Comparison of ENCODE assay signal across 18 cellular contexts in genomic region chr12:128474916-128475315, GRCh38.
A peak's percentile ranks its signal among the peaks of the same experiment; 100 is the strongest.
DNase-seq lines count a peak whose midpoint lies in the region; ATAC-seq, FAIRE-seq and TF ChIP-seq lines count a peak whose summit lies in the region.
"Had no signal": no experiment of that assay in that cellular context is flagged by ENCODE, and none has a peak within 500 bp of the region (broad histone marks: within the 10 kb centered on the region; RNA-seq: fewer than 3 reads in every experiment).

No MANE protein-coding gene starts in this region.

- peak; percentile 30 for DNase-seq in right atrium auricular region (ENCODE audit: low spot score)
- no peak for DNase-seq in heart right ventricle
- peak in 1 of 2 experiments; percentile 9 for DNase-seq in H1 (ENCODE audit: low read depth in 1 of 2, low spot score in 2 of 2)
- DNase-seq in islet precursor cell: peak; percentile 43
- DNase-seq in NCI-H82 treated with DMSO at 0.1 percent for 48 hours (lab: John Stamatoyannopoulos, UW; ENCODE audit: unreplicated experiment): no peak
- no peak for DNase-seq in NCI-H748 (lab: John Stamatoyannopoulos, UW; ENCODE audit: unreplicated experiment)
- DNase-seq in activated T-cell treated with anti-CD3 and anti-CD28 coated beads for 4 hours: no peak
- DNase-seq: AML-193; CD4-positive, alpha-beta T cell; DMS153; DMS79; HFFc6 had no signal

- no peak overlapping the region for H3K23ac ChIP-seq in H1 (ENCODE audit: insufficient read length)

- POLR2A ChIA-PET in H1 (lab: Charles Lee; ENCODE audit: partially characterized antibody): no interaction called here

- H3K4me3 ChIP-seq in right atrium auricular region: no peak overlapping the region
- no peak overlapping the region for H3K4me3 ChIP-seq in heart right ventricle
- no peak overlapping the region for H3K4me3 ChIP-seq in H1 (ENCODE audit: extremely low read depth in 1 of 4, insufficient read depth in 2 of 4, low read depth in 3 of 4, low read length in 4 of 4)
- H3K4me3 ChIP-seq: A549, GM12878 had no signal

- no peak overlapping the region for H2BK20ac ChIP-seq in H1 (ENCODE audit: low read length)

- no peak overlapping the region for H3K4me2 ChIP-seq in H1 (ENCODE audit: insufficient read depth in 1 of 2, low read depth in 2 of 2, low read length in 2 of 2)
- H3K4me2 ChIP-seq: A549 had no signal

- H3K14ac ChIP-seq in H1 (ENCODE audit: insufficient read length): no peak overlapping the region

- no peak overlapping the region for H3K56ac ChIP-seq in H1 (replicated peaks; ENCODE audit: insufficient read length, low read depth, low read length)

- no peak overlapping the region for H4K5ac ChIP-seq in H1 (ENCODE audit: insufficient read length, low read depth, low read length)

- no peak for TF ChIP-seq CTCF in right atrium auricular region (IDR thresholded peaks at IDR 0.05)
- TF ChIP-seq CTCF in heart right ventricle (IDR thresholded peaks at IDR 0.05): no peak
- no peak for TF ChIP-seq CTCF in H1 (IDR thresholded peaks at IDR 0.05; ENCODE audit: control extremely low read depth in 1 of 3, insufficient read depth in 1 of 3, low read depth in 1 of 3, low read length in 3 of 3)

- no peak for ATAC-seq in heart right ventricle
- ATAC-seq in GM21786 (IDR thresholded peaks at IDR 0.05; ENCODE audit: unreplicated experiment): no peak
- ATAC-seq: A549, GM12878, HCT116 had no signal

- TF ChIP-seq RAD21 in H1 (IDR thresholded peaks at IDR 0.05 in 1 of 2, conservative IDR thresholded peaks at IDR 0.05 in 1 of 2; ENCODE audit: low read depth in 2 of 2, low read length in 2 of 2): no peak

- no peak overlapping the region for H2BK120ac ChIP-seq in H1 (replicated peaks; ENCODE audit: low read depth, low read length)

- no peak overlapping the region for H4K91ac ChIP-seq in H1 (replicated peaks; ENCODE audit: insufficient read length, low read length)

- FAIRE-seq in H1 (lab: Jason Lieb, UNC): no peak
- FAIRE-seq: A549, GM12878 had no signal

- H3K36me3 ChIP-seq in right atrium auricular region (no peaks in the 10 kb centered on the region), heart right ventricle (no peaks in the 10 kb centered on the region), H1 (ENCODE audit: control insufficient read depth in 2 of 4, insufficient read depth in 4 of 4, low read length in 3 of 4) (no peaks in the 10 kb centered on the region)

- no peak for TF ChIP-seq POLR2A in H1 (IDR thresholded peaks at IDR 0.05; ENCODE audit: control extremely low read depth in 1 of 2, low read depth in 2 of 2, low read length in 2 of 2)

- intact Hi-C loops in heart right ventricle (cut with DNase I): no loop called here

- no peak for TF ChIP-seq EP300 in H1 (IDR thresholded peaks at IDR 0.05; ENCODE audit: borderline replicate concordance in 1 of 2, low read depth in 2 of 2, low read length in 2 of 2)

- no peak overlapping the region for H3K9ac ChIP-seq in H1 (replicated peaks in 1 of 4; ENCODE audit: extremely low read depth in 1 of 4, low read depth in 3 of 4, low read length in 3 of 4)

- no peak overlapping the region for H3K4ac ChIP-seq in H1 (replicated peaks; ENCODE audit: insufficient read length, low read depth, low read length)

- H2BK15ac ChIP-seq in H1 (ENCODE audit: low read length): no peak overlapping the region

- no peak overlapping the region for H4K8ac ChIP-seq in H1 (ENCODE audit: extremely low read depth, insufficient read depth, low read length)

- H3K18ac ChIP-seq in H1 (ENCODE audit: extremely low read depth, low read length): no peak overlapping the region

- WGBS in heart right ventricle, 2 donors: 69 to 75% methylated on average over 10 of the region's 10 CpGs
- 55% methylated on average over 10 of the region's 10 CpGs; no CpG with 5 or more reads in 1 of the 2 experiments for WGBS in H1 (ENCODE audit: extremely low coverage in 1 of 2, insufficient coverage in 1 of 2, insufficient read length in 1 of 2, insufficient replicate concordance in 2 of 2, low coverage in 1 of 2, low lambda C conversion rate in 2 of 2, missing lambda C conversion rate in 1 of 2), 2 experiments

- H3K4me1 ChIP-seq in right atrium auricular region (no peaks in the 10 kb centered on the region), heart right ventricle (peaks cover 0 to 4% (median 0%) of the 10 kb centered on the region in 9 donors), H1 (replicated peaks in 1 of 4; ENCODE audit: control insufficient read depth in 3 of 4, insufficient read depth in 4 of 4, low read length in 3 of 4) (peaks cover 2 to 10% (median 5%) of the 10 kb centered on the region in 4 experiments; a peak in 5 of 7 replicates)
- H3K4me1 ChIP-seq: A549 had no signal

- H4K20me1 ChIP-seq in H1 (replicated peaks in 1 of 2; ENCODE audit: control insufficient read depth in 1 of 2, insufficient read depth in 2 of 2, low read length in 2 of 2): no peaks in the 10 kb centered on the region

- peaks cover 2% of the 10 kb centered on the region; the same call in 1 of the 2 replicates for H3K23me2 ChIP-seq in H1 (ENCODE audit: low read depth, low read length)

- no peak overlapping the region for H2BK12ac ChIP-seq in H1 (ENCODE audit: low read depth, low read length)

- no peaks in the 10 kb centered on the region for H3K79me2 ChIP-seq in H1 (ENCODE audit: control insufficient read depth in 1 of 2, insufficient read depth in 2 of 2, low read length in 2 of 2)

- no peaks in the 10 kb centered on the region for H3K9me3 ChIP-seq in right atrium auricular region
- H3K9me3 ChIP-seq in heart right ventricle: peaks cover 0 to 3% (median 0%) of the 10 kb centered on the region in 11 donors
- no peaks in the 10 kb centered on the region for H3K9me3 ChIP-seq in H1 (ENCODE audit: insufficient read depth in 2 of 2, low read depth in 1 of 2, low read length in 1 of 2)
- H3K9me3 ChIP-seq: A549 had no signal

- CTCF ChIA-PET in H1 (lab: Charles Lee; ENCODE audit: partially characterized antibody): no interaction called here

- no peak overlapping the region for H2BK5ac ChIP-seq in H1 (ENCODE audit: low read depth, low read length)

- H2AK5ac ChIP-seq in H1 (ENCODE audit: low read depth, low read length): no peak overlapping the region

- H2AFZ ChIP-seq in H1 (ENCODE audit: low read length): no peak overlapping the region

- H3K27ac ChIP-seq in right atrium auricular region (no peak overlapping the region), heart right ventricle (no peak overlapping the region), H1 (ENCODE audit: low read depth, low read length) (no peak overlapping the region)
- H3K27ac ChIP-seq: 22Rv1, A549, C4-2B had no signal

- H3K27me3 ChIP-seq in right atrium auricular region (no peaks in the 10 kb centered on the region), heart right ventricle (peaks cover 0 to 5% (median 0%) of the 10 kb centered on the region in 7 donors), H1 (replicated peaks in 1 of 4; ENCODE audit: control insufficient read depth in 3 of 4, extremely low read depth in 1 of 4, insufficient read depth in 3 of 4, low read length in 3 of 4) (no peaks in the 10 kb centered on the region)

- no peaks in the 10 kb centered on the region for H3K79me1 ChIP-seq in H1 (ENCODE audit: low read depth, low read length)

TF ChIP-seq in H1, 55 proteins besides CTCF, POLR2A, EP300 and RAD21:
- 0 out of 2 replicates have a peak, but pooled peaks have one; percentile 10 for TF ChIP-seq TCF12 (IDR thresholded peaks at IDR 0.05; ENCODE audit: low read depth, low read length)
- TF ChIP-seq CEBPB (IDR thresholded peaks at IDR 0.05; ENCODE audit: low read depth, low read length): peak; percentile 45; the same call in 1 of the 2 replicates
- no peak for TF ChIP-seq HDAC2 (IDR thresholded peaks at IDR 0.05; ENCODE audit: borderline replicate concordance in 1 of 2, low read depth in 2 of 2, low read length in 2 of 2)
- no peak for TF ChIP-seq PHF8 (conservative IDR thresholded peaks at IDR 0.05; ENCODE audit: low read depth, low read length)
- TF ChIP-seq SIX5 (IDR thresholded peaks at IDR 0.05; ENCODE audit: low read depth, low read length): no peak
- TF ChIP-seq TEAD4 (IDR thresholded peaks at IDR 0.05; ENCODE audit: low read depth, low read length): peak; percentile 51; the same call in 1 of the 2 replicates

Comparison
In these comparisons a context has a peak if more than half of its experiments do, and no peak if none do; other contexts are left out.
1. DNase-seq: peak in right atrium auricular region (single experiment) and islet precursor cell (single experiment); none in heart right ventricle (0 of 2), NCI-H82 treated with DMSO at 0.1 percent for 48 hours (single experiment), NCI-H748 (single experiment) and activated T-cell treated with anti-CD3 and anti-CD28 coated beads for 4 hours (single experiment).